In the genomic region with DNA sequence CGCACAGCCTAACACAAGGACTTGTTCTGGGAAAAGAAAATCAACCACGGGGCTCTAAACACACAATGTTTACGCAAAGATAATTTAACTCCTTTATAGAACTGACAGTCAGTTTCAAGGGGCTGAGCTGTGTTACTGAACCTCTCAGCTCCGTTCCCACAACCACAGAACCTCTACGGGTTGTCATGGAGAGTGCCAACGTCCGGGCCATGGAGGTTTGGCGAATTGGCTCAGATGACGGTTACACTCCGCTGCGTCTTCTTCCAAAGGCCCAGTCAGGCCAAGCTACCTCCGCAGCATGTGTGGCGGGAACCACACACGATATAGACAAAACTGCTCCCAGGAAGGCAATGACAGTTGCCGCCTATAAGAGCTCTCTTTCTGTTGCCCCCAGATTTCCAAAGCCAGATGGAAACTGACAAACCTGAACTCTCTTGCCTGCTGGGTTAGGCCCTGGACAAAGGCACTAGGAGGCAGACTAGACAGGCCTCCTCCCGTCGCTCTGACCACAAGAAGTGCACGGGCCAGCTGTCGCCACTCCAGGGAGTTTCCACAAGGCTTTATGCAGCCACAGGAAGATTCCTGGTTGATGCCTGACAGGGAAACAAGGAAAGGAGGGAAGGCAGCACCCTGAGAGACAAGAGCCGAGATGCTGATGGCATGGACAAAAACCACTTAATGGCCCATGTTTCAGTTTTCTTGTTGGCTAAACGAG, we compare ENCODE assay signal across 11 cellular contexts. TPM values are rescaled to one million over a fixed set of nuclear protein-coding genes. Genes with fewer than 3 reads are reported as not detected.
DNase-seq lines count a peak whose midpoint lies in the region; ATAC-seq and TF ChIP-seq lines count a peak whose summit lies in the region.
"Had no signal": no experiment of that assay in that cellular context is flagged by ENCODE, and none has a peak within 500 bp of the region (broad histone marks: within the 10 kb centered on the region; RNA-seq: fewer than 3 reads in every experiment).

No MANE protein-coding gene starts in this region.

- 62 to 68% methylated on average over 21 of the region's 21 CpGs for WGBS in GM23248 (ENCODE audit: low coverage in 1 of 2, low lambda C conversion rate in 2 of 2, missing lambda C conversion rate in 2 of 2), 2 experiments

- intact Hi-C loops in left cardiac atrium (cut with DNase I): no loop called here

- no peaks in the 10 kb centered on the region for H3K9me3 ChIP-seq in GM23248 (ENCODE audit: low read depth)
- H3K9me3 ChIP-seq: right lobe of liver had no signal

- no peak for DNase-seq in GM23338 (ENCODE audit: low spot score)
- peak; percentile 70 for DNase-seq in NCI-H510A treated with DMSO at 0.1 percent for 48 hours (lab: John Stamatoyannopoulos, UW)
- DNase-seq in effector memory CD8-positive, alpha-beta T cell: no peak
- no peak for DNase-seq in progenitor cell of endocrine pancreas (ENCODE audit: low spot score, unreplicated experiment)
- DNase-seq in activated CD4-positive, alpha-beta T cell treated with anti-CD3 and anti-CD28 coated beads, Interleukin-2, amount 50 U/mL, for 48 hours: no peak
- no peak for DNase-seq in left cardiac atrium
- DNase-seq in GM23248: no peak
- no peak for DNase-seq in NCI-H1105 (lab: John Stamatoyannopoulos, UW)
- DNase-seq: activated CD4-positive, CD25-positive, alpha-beta regulatory T cell treated with anti-CD3 and anti-CD28 coated beads, Interleukin-2, amount 50 U/mL, for 72 hours; right lobe of liver; stimulated activated naive CD4-positive, alpha-beta T cell had no signal

- H3K9me3 Mint-ChIP-seq in GM23338: no peaks in the 10 kb centered on the region
- no peaks in the 10 kb centered on the region for H3K9me3 Mint-ChIP-seq in effector memory CD8-positive, alpha-beta T cell
- no peaks in the 10 kb centered on the region for H3K9me3 Mint-ChIP-seq in progenitor cell of endocrine pancreas (ENCODE audit: low read depth)

- H3K4me1 ChIP-seq in GM23338 (ENCODE audit: insufficient read depth): peaks cover 28% of the 10 kb centered on the region
- no peaks in the 10 kb centered on the region for H3K4me1 ChIP-seq in GM23248 (ENCODE audit: insufficient read depth)

- H3K79me2 ChIP-seq in GM23338 (replicated peaks; ENCODE audit: insufficient read depth): peaks cover 96% of the 10 kb centered on the region
- H3K79me2 ChIP-seq in GM23248 (ENCODE audit: insufficient read depth): no peaks in the 10 kb centered on the region

- no peaks in the 10 kb centered on the region for H3K27me3 ChIP-seq in GM23338 (ENCODE audit: insufficient read depth)
- H3K27me3 ChIP-seq in GM23248 (replicated peaks; ENCODE audit: insufficient read depth): peaks cover 62% of the 10 kb centered on the region
- H3K27me3 ChIP-seq: right lobe of liver had no signal

- no peak for TF ChIP-seq CTCF in GM23338 (conservative IDR thresholded peaks at IDR 0.05; ENCODE audit: low read depth in 2 of 2)
- TF ChIP-seq CTCF in progenitor cell of endocrine pancreas (IDR thresholded peaks at IDR 0.05; ENCODE audit: unreplicated experiment): no peak

- in situ Hi-C loops in GM23248 (cut with MboI): no loop called here

- ATAC-seq in GM23338 (peak; percentile 9; the same call in 2 of the 3 replicates), left cardiac atrium (no peak)
- peak; percentile 25 for ATAC-seq in effector memory CD8-positive, alpha-beta T cell (replicated peaks)

- no peak overlapping the region for H3K9ac ChIP-seq in GM23248

- 0 out of 2 replicates have a peak overlapping the region, but pooled peaks have one; percentile 13 for H3K27ac Mint-ChIP-seq in GM23338
- peak overlapping the region; percentile 91 to 92 for H3K27ac Mint-ChIP-seq in effector memory CD8-positive, alpha-beta T cell
- peak overlapping the region; percentile 86 for H3K27ac Mint-ChIP-seq in progenitor cell of endocrine pancreas

- peaks cover 63% of the 10 kb centered on the region for H3K4me1 Mint-ChIP-seq in GM23338
- peaks cover 80% of the 10 kb centered on the region in 2 donors for H3K4me1 Mint-ChIP-seq in effector memory CD8-positive, alpha-beta T cell (ENCODE audit: low read depth in 2 of 2)
- H3K4me1 Mint-ChIP-seq in progenitor cell of endocrine pancreas (ENCODE audit: low read depth): peaks cover 43% of the 10 kb centered on the region

- H3K36me3 Mint-ChIP-seq in GM23338 (ENCODE audit: low read depth) (no peaks in the 10 kb centered on the region; the same call in 2 of the 3 replicates), progenitor cell of endocrine pancreas (ENCODE audit: insufficient read depth) (no peaks in the 10 kb centered on the region)
- peaks cover 45% of the 10 kb centered on the region for H3K36me3 Mint-ChIP-seq in effector memory CD8-positive, alpha-beta T cell (ENCODE audit: insufficient read depth)

- H3K9me2 ChIP-seq in GM23338 (ENCODE audit: insufficient read depth): peaks cover 1% of the 10 kb centered on the region
- no peaks in the 10 kb centered on the region for H3K9me2 ChIP-seq in GM23248 (ENCODE audit: insufficient read depth)

- H2AFZ ChIP-seq in GM23338 (no peak overlapping the region), GM23248 (no peak overlapping the region)

- H3K4me2 ChIP-seq in GM23338 (0 out of 2 replicates have a peak overlapping the region, but pooled peaks have one; percentile 23), GM23248 (ENCODE audit: unreplicated experiment) (no peak overlapping the region)

- H3K4me3 Mint-ChIP-seq in GM23338 (no peak overlapping the region), progenitor cell of endocrine pancreas (ENCODE audit: low read depth) (no peak overlapping the region)
- H3K4me3 Mint-ChIP-seq in effector memory CD8-positive, alpha-beta T cell: peak overlapping the region; percentile 77 to 82

- no peaks in the 10 kb centered on the region; the same call in 1 of the 2 replicates for H3F3A ChIP-seq in GM23338 (replicated peaks; ENCODE audit: low read depth)
- no peaks in the 10 kb centered on the region for H3F3A ChIP-seq in GM23248 (ENCODE audit: insufficient read depth)

- H3K27me3 Mint-ChIP-seq in GM23338 (ENCODE audit: insufficient read depth, low read depth, poor library complexity): peaks cover 13% of the 10 kb centered on the region
- H3K27me3 Mint-ChIP-seq in effector memory CD8-positive, alpha-beta T cell: no peaks in the 10 kb centered on the region
- H3K27me3 Mint-ChIP-seq in progenitor cell of endocrine pancreas: no peaks in the 10 kb centered on the region

- H4K20me1 ChIP-seq in GM23338 (replicated peaks; ENCODE audit: insufficient read depth) (peaks cover 28% of the 10 kb centered on the region), GM23248 (ENCODE audit: insufficient read depth) (no peaks in the 10 kb centered on the region)

- H3K4me3 ChIP-seq in GM23338 (no peak overlapping the region), GM23248 (no peak overlapping the region)
- H3K4me3 ChIP-seq: right lobe of liver had no signal

- H3K36me3 ChIP-seq in GM23338 (ENCODE audit: insufficient read depth): no peaks in the 10 kb centered on the region; the same call in 1 of the 2 replicates
- H3K36me3 ChIP-seq in GM23248 (ENCODE audit: low read depth): no peaks in the 10 kb centered on the region
- H3K36me3 ChIP-seq: right lobe of liver had no signal

- H3K27ac ChIP-seq in GM23338 (ENCODE audit: low read depth): 0 out of 2 replicates have a peak overlapping the region, but pooled peaks have one; percentile 47
- no peak overlapping the region for H3K27ac ChIP-seq in GM23248
- H3K27ac ChIP-seq: right lobe of liver had no signal

TF ChIP-seq in GM23338, 12 proteins besides CTCF, POLR2A, EP300 and RAD21 (continues in another document):
- TF ChIP-seq STAT1 (IDR thresholded peaks at IDR 0.05; ENCODE audit: unreplicated experiment): no peak
- no peak for TF ChIP-seq ZNF331 (CRISPR knock-in tag; IDR thresholded peaks at IDR 0.05; ENCODE audit: low read depth)
- TF ChIP-seq, protein P1, sequence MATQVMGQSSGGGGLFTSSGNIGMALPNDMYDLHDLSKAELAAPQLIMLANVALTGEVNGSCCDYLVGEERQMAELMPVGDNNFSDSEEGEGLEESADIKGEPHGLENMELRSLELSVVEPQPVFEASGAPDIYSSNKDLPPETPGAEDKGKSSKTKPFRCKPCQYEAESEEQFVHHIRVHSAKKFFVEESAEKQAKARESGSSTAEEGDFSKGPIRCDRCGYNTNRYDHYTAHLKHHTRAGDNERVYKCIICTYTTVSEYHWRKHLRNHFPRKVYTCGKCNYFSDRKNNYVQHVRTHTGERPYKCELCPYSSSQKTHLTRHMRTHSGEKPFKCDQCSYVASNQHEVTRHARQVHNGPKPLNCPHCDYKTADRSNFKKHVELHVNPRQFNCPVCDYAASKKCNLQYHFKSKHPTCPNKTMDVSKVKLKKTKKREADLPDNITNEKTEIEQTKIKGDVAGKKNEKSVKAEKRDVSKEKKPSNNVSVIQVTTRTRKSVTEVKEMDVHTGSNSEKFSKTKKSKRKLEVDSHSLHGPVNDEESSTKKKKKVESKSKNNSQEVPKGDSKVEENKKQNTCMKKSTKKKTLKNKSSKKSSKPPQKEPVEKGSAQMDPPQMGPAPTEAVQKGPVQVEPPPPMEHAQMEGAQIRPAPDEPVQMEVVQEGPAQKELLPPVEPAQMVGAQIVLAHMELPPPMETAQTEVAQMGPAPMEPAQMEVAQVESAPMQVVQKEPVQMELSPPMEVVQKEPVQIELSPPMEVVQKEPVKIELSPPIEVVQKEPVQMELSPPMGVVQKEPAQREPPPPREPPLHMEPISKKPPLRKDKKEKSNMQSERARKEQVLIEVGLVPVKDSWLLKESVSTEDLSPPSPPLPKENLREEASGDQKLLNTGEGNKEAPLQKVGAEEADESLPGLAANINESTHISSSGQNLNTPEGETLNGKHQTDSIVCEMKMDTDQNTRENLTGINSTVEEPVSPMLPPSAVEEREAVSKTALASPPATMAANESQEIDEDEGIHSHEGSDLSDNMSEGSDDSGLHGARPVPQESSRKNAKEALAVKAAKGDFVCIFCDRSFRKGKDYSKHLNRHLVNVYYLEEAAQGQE (IDR thresholded peaks at IDR 0.05; ENCODE audit: unreplicated experiment): no peak
- TF ChIP-seq EZH2phosphoT487 (IDR thresholded peaks at IDR 0.05; ENCODE audit: unreplicated experiment): no peak
- no peak for TF ChIP-seq POLR2AphosphoS5 (IDR thresholded peaks at IDR 0.05; ENCODE audit: low read depth)
- TF ChIP-seq EZH2 (IDR thresholded peaks at IDR 0.05; ENCODE audit: low read depth, unreplicated experiment): no peak

RNA-seq across cellular contexts. Expression of a gene that starts 30.3 kb away (rescaled TPM):
- total RNA-seq in GM23338 (2014; rRNA removed; shearing (Covaris generic)): 42.1 and 60.7 TPM in 2 replicates
- polyA plus RNA-seq in GM23338 (2016; fragmentation: Nextera tagmentation; extraction: Ambion mirVana) (20.8 and 23.6 TPM in 2 replicates), GM23248 (2016; fragmentation: Nextera tagmentation; extraction: Ambion mirVana) (0.06 TPM in 1 of 2 replicates, not detected in the other)
- total RNA-seq in progenitor cell of endocrine pancreas (78.1 and 85.5 TPM in 2 replicates), left cardiac atrium (1 to 10 TPM; 3.5 to 5.0 TPM)
- not detected in 2 replicates for total RNA-seq in GM23248 (2014; rRNA removed; shearing (Covaris generic))

Comparison
In these comparisons a context has a peak if more than half of its experiments do, and no peak if none do; other contexts are left out.
1. ATAC-seq: peak in GM23338 (single experiment) and effector memory CD8-positive, alpha-beta T cell (single experiment); none in left cardiac atrium (0 of 2).
2. H3K27ac Mint-ChIP-seq: peak in every context shown above with its lines; median percentile 92 in effector memory CD8-positive, alpha-beta T cell; 86 in progenitor cell of endocrine pancreas; 13 in GM23338.
3. H3K4me3 Mint-ChIP-seq: peak in effector memory CD8-positive, alpha-beta T cell (2 of 2); none in GM23338 (single experiment) and progenitor cell of endocrine pancreas (single experiment).